Comparison of ENCODE assay signal across 6 cellular contexts in the genomic region with DNA sequence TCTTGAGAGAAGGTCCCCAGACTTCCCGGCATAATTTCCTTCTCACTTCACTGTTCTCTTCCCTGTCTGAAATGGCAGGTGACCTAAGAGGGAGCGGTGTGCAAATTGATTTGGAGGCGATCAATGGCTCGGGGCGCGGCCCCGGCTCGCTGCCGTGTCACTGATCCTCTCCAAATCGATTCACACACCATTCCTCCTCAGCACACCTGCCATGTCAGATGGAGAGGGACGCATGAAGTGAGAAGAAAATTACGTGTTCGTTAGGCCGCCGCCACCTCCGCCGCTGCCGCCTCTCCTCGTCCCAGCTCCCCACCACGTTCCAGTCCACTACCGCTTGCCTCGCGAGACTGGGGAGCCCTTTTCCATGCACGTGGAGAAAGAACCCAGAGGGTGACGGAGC. TPM values are rescaled to one million over a fixed set of nuclear protein-coding genes. Genes with fewer than 3 reads are reported as not detected.
"Had no signal": no experiment of that assay in that cellular context is flagged by ENCODE, and none has a peak within 500 bp of the region (broad histone marks: within the 10 kb centered on the region; RNA-seq: fewer than 3 reads in every experiment).

No MANE protein-coding gene starts in this region.

- DNase-seq: GM23248, GOT3, H7, HFFc6 had no signal

- ATAC-seq: HCT116, HepG2 had no signal

RNA-seq across cellular contexts. Expression of gene BCL11A, which starts 31.8 kb away (rescaled TPM):
- total RNA-seq: HepG2 had no signal
